20 cellular contexts compared by ENCODE assay signal in genomic region chr16:5851583-5851982, GRCh38.
DNase-seq lines count a peak whose midpoint lies in the region; ATAC-seq and TF ChIP-seq lines count a peak whose summit lies in the region.
"Had no signal": no experiment of that assay in that cellular context is flagged by ENCODE, and none has a peak within 500 bp of the region (broad histone marks: within the 10 kb centered on the region; RNA-seq: fewer than 3 reads in every experiment).

No MANE protein-coding gene starts in this region.

- H3F3A ChIP-seq in neural progenitor cell (ENCODE audit: low read depth), result no peaks in the 10 kb centered on the region
- no peaks in the 10 kb centered on the region for H3F3A ChIP-seq in smooth muscle cell (ENCODE audit: low read depth)

- peaks cover 9% of the 10 kb centered on the region for H3K4me1 Mint-ChIP-seq in neural progenitor cell

- H3K36me3 Mint-ChIP-seq in neural progenitor cell, result no peaks in the 10 kb centered on the region
- H3K36me3 Mint-ChIP-seq: CD8-positive, alpha-beta T cell had no signal

- H3K27me3 ChIP-seq in KMS-11 (ENCODE audit: insufficient read depth, low read depth) (no peaks in the 10 kb centered on the region), neural progenitor cell (no peaks in the 10 kb centered on the region), smooth muscle cell (ENCODE audit: low read depth) (no peaks in the 10 kb centered on the region)
- H3K27me3 ChIP-seq: BLaER1 treated with 17β-estradiol and CSF1 and Interleukin-3, amounts not matched to agents 10 nM and 100 nM had no signal

- H3K4me2 ChIP-seq in KMS-11, result peak overlapping the region; percentile 33
- peak overlapping the region; percentile 8 for H3K4me2 ChIP-seq in neural progenitor cell
- no peak overlapping the region for H3K4me2 ChIP-seq in smooth muscle cell
- H3K4me2 ChIP-seq: BLaER1 treated with 17β-estradiol and CSF1 and Interleukin-3, amounts not matched to agents 10 nM and 100 nM; SK-N-SH had no signal

- DNase-seq in RKO (ENCODE audit: low spot score) (peak; percentile 3), astrocyte of the hippocampus (ENCODE audit: low read depth, low spot score) (peak; percentile 29), neural progenitor cell (ENCODE audit: low spot score) (no peak), DMS53 (lab: John Stamatoyannopoulos, UW) (no peak), AG08396 (ENCODE audit: low spot score) (no peak), smooth muscle cell (lab: John Stamatoyannopoulos, UW; ENCODE audit: unreplicated experiment) (no peak)
- DNase-seq: CD8-positive, alpha-beta T cell; DND-41; H9; NCI-H1417 treated with DMSO at 0.1 percent for 48 hours; NCI-H187 treated with DMSO at 0.1 percent for 48 hours; NCI-H2227 treated with DMSO at 0.1 percent for 48 hours; NCI-H510A treated with DMSO at 0.1 percent for 48 hours; NCI-H774; SHP77; SK-N-SH; T-helper 1 cell had no signal

- no peaks in the 10 kb centered on the region for H3K9me3 ChIP-seq in neural progenitor cell (ENCODE audit: low read depth)
- H3K9me3 ChIP-seq in smooth muscle cell (replicated peaks; ENCODE audit: low read depth), result no peaks in the 10 kb centered on the region
- H3K9me3 ChIP-seq: BLaER1 treated with 17β-estradiol and CSF1 and Interleukin-3, amounts not matched to agents 10 nM and 100 nM; SK-N-SH had no signal

- H3K36me3 ChIP-seq in KMS-11 (ENCODE audit: insufficient read depth) (no peaks in the 10 kb centered on the region), neural progenitor cell (no peaks in the 10 kb centered on the region), smooth muscle cell (ENCODE audit: low read depth) (no peaks in the 10 kb centered on the region)
- H3K36me3 ChIP-seq: BLaER1 treated with 17β-estradiol and CSF1 and Interleukin-3, amounts not matched to agents 10 nM and 100 nM had no signal

- WGBS in smooth muscle cell (ENCODE audit: low lambda C conversion rate), result 87% methylated on average over 8 of the region's 8 CpGs

- no peak for ATAC-seq in HG03469 (IDR thresholded peaks at IDR 0.05; ENCODE audit: unreplicated experiment)
- ATAC-seq: CD8-positive, alpha-beta T cell had no signal

- H2AFZ ChIP-seq in KMS-11 (ENCODE audit: low read depth) (peak overlapping the region; percentile 31; the same call in 1 of the 2 replicates), neural progenitor cell (replicated peaks) (no peak overlapping the region), smooth muscle cell (ENCODE audit: low read depth) (no peak overlapping the region)

- H3K9ac ChIP-seq in KMS-11, result no peak overlapping the region
- no peak overlapping the region for H3K9ac ChIP-seq in neural progenitor cell
- H3K9ac ChIP-seq in smooth muscle cell (ENCODE audit: low read depth), result no peak overlapping the region
- H3K9ac ChIP-seq: BLaER1 treated with 17β-estradiol and CSF1 and Interleukin-3, amounts not matched to agents 10 nM and 100 nM; SK-N-SH had no signal

- no peak overlapping the region for H3K4me3 Mint-ChIP-seq in neural progenitor cell
- H3K4me3 Mint-ChIP-seq: CD8-positive, alpha-beta T cell; H9 had no signal

- no peak overlapping the region for H3K27ac Mint-ChIP-seq in neural progenitor cell
- H3K27ac Mint-ChIP-seq: CD8-positive, alpha-beta T cell; H9 had no signal

- H3K4me3 ChIP-seq in KMS-11 (IDR thresholded peaks at IDR 0.05; ENCODE audit: insufficient read depth, low read depth, low read length), result no peak overlapping the region
- no peak overlapping the region for H3K4me3 ChIP-seq in neural progenitor cell
- H3K4me3 ChIP-seq in smooth muscle cell, result no peak overlapping the region
- H3K4me3 ChIP-seq: BLaER1 treated with 17β-estradiol and CSF1 and Interleukin-3, amounts not matched to agents 10 nM and 100 nM had no signal

- H3K4me1 ChIP-seq in KMS-11 (ENCODE audit: low read depth, poor library complexity, severe bottlenecking) (peaks cover 24% of the 10 kb centered on the region), neural progenitor cell (peaks cover 9% of the 10 kb centered on the region), smooth muscle cell (ENCODE audit: low read depth) (no peaks in the 10 kb centered on the region)
- H3K4me1 ChIP-seq: BLaER1 treated with 17β-estradiol and CSF1 and Interleukin-3, amounts not matched to agents 10 nM and 100 nM had no signal

- H3K27ac ChIP-seq in KMS-11 (peak overlapping the region; percentile 37; the same call in 1 of the 2 replicates), neural progenitor cell (no peak overlapping the region), smooth muscle cell (ENCODE audit: low read depth) (no peak overlapping the region)
- H3K27ac ChIP-seq: BLaER1 treated with 17β-estradiol and CSF1 and Interleukin-3, amounts not matched to agents 10 nM and 100 nM had no signal

- H3K27me3 Mint-ChIP-seq in neural progenitor cell (ENCODE audit: insufficient read depth, low read depth), result no peaks in the 10 kb centered on the region

- TF ChIP-seq CTCF in KMS-11 (conservative IDR thresholded peaks at IDR 0.05; ENCODE audit: low read depth, low read length) (no peak), neural progenitor cell (IDR thresholded peaks at IDR 0.05) (no peak), smooth muscle cell (IDR thresholded peaks at IDR 0.05; ENCODE audit: borderline replicate concordance, insufficient read depth, poor library complexity, severe bottlenecking) (no peak)

- no peaks in the 10 kb centered on the region for H3K79me2 ChIP-seq in KMS-11 (ENCODE audit: insufficient read depth, low read depth)
- H3K79me2 ChIP-seq in neural progenitor cell (ENCODE audit: low read depth), result no peaks in the 10 kb centered on the region
- no peaks in the 10 kb centered on the region for H3K79me2 ChIP-seq in smooth muscle cell (ENCODE audit: low read depth)

- H4K20me1 ChIP-seq in KMS-11 (ENCODE audit: insufficient read depth) (no peaks in the 10 kb centered on the region), neural progenitor cell (ENCODE audit: low read depth) (no peaks in the 10 kb centered on the region), smooth muscle cell (ENCODE audit: low read depth) (no peaks in the 10 kb centered on the region)
- H4K20me1 ChIP-seq: BLaER1 treated with 17β-estradiol and CSF1 and Interleukin-3, amounts not matched to agents 10 nM and 100 nM had no signal

- H3K9me3 Mint-ChIP-seq in neural progenitor cell, result no peaks in the 10 kb centered on the region
- H3K9me3 Mint-ChIP-seq: H9 had no signal

Comparison
In these comparisons a context has a peak if more than half of its experiments do, and no peak if none do; other contexts are left out.
1. DNase-seq: peak in RKO (single experiment) and astrocyte of the hippocampus (single experiment); none in neural progenitor cell (single experiment), DMS53 (single experiment), AG08396 (single experiment) and smooth muscle cell (single experiment).